In the genomic region with DNA sequence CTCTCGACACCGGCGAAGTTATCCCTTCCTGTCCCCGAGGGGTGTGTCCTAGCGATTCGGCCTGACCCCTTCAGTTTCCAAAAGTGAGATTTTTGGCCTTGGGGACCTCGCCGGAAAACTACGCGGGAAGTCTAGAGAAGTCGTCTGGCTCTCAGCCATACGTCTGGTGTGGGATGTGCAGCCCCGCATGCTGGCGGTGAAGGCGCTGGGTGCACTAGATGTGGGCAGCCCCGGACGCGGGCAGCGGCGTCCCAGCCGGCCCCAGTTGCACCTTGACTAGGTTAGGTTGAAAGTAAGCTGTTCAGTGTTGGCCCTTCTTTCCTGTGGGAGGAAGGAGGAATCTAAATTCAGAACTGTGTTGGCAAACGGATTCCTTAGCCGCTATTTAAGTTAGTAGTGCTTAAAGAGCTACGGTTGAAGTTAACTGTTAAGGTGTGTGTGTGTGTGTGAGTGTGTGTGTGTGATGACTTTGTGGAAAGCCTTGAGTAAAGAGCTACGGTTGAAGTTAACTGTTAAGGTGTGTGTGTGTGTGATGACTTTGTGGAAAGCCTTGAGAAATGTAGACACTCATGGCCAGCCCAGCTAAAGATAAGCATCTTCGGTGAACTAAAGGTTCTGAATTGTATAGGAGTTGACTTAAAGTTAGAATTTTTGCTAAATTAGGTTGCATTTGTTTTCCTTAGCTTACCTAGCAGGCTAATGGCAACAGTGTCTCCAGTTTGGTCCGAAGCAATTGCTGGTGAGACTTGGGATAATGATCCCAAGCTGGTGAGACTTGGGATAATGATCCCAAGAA, we compare ENCODE assay signal across 8 cellular contexts. TPM values are rescaled to one million over a fixed set of nuclear protein-coding genes. Genes with fewer than 3 reads are reported as not detected.
DNase-seq lines count a peak whose midpoint lies in the region; ATAC-seq and TF ChIP-seq lines count a peak whose summit lies in the region.

No MANE protein-coding gene starts in this region.

- peak overlapping the region; percentile 96 for H3K4me3 Mint-ChIP-seq in activated naive CD4-positive, alpha-beta T cell treated with anti-CD3 and anti-CD28 coated beads, Interleukin-2, amount 50 U/mL, for 24 hours

- no peaks in the 10 kb centered on the region for H3K27me3 ChIP-seq in SJCRH30
- H3K27me3 ChIP-seq in heart right ventricle = no peaks in the 10 kb centered on the region

- no peaks in the 10 kb centered on the region for H3K9me3 ChIP-seq in SJCRH30 (replicated peaks)
- no peaks in the 10 kb centered on the region for H3K9me3 ChIP-seq in heart right ventricle

- H3K36me3 Mint-ChIP-seq in activated naive CD4-positive, alpha-beta T cell treated with anti-CD3 and anti-CD28 coated beads, Interleukin-2, amount 50 U/mL, for 24 hours = no peaks in the 10 kb centered on the region

- H3K27ac ChIP-seq in SJCRH30 (peak overlapping the region; percentile 90), heart right ventricle (peak overlapping the region; percentile 88 to 99 (median 97))

- peaks cover 16% of the 10 kb centered on the region; the same call in 1 of the 2 replicates for H3K4me1 ChIP-seq in SJCRH30
- peaks cover 0 to 64% (median 52%) of the 10 kb centered on the region in 9 donors for H3K4me1 ChIP-seq in heart right ventricle

- no peaks in the 10 kb centered on the region for H3K27me3 Mint-ChIP-seq in activated naive CD4-positive, alpha-beta T cell treated with anti-CD3 and anti-CD28 coated beads, Interleukin-2, amount 50 U/mL, for 24 hours

- 3 to 4% methylated on average over 27 of the region's 27 CpGs for WGBS in heart right ventricle, 2 donors

- H3K36me3 ChIP-seq in SJCRH30 = no peaks in the 10 kb centered on the region
- peaks cover 0 to 8% (median 0%) of the 10 kb centered on the region in 9 donors for H3K36me3 ChIP-seq in heart right ventricle

- ATAC-seq in HG02884 (IDR thresholded peaks at IDR 0.05; ENCODE audit: unreplicated experiment) = peak; percentile 9
- peak; percentile 27 to 63 (median 50) for ATAC-seq in heart right ventricle
- no peak for ATAC-seq in HG03025 (IDR thresholded peaks at IDR 0.05; ENCODE audit: low FRiP score, unreplicated experiment)

- intact Hi-C loops in heart right ventricle (cut with DNase I) = loop anchor here in 4 of 10 donors (5.0 to 10.0 kb wide), 4 partner anchors 64 to 136 kb away; a partner anchor contains a TSS
- intact Hi-C loops in posterior cingulate gyrus (cut with DNase I) = loop anchor here (10.0 kb wide), 2 partner anchors 526 to 534 kb away; a partner anchor contains a TSS

- H3K4me1 Mint-ChIP-seq in activated naive CD4-positive, alpha-beta T cell treated with anti-CD3 and anti-CD28 coated beads, Interleukin-2, amount 50 U/mL, for 24 hours = peaks cover 25% of the 10 kb centered on the region

- peak overlapping the region; percentile 86 for H3K27ac Mint-ChIP-seq in activated naive CD4-positive, alpha-beta T cell treated with anti-CD3 and anti-CD28 coated beads, Interleukin-2, amount 50 U/mL, for 24 hours

- H3K9me3 Mint-ChIP-seq in activated naive CD4-positive, alpha-beta T cell treated with anti-CD3 and anti-CD28 coated beads, Interleukin-2, amount 50 U/mL, for 24 hours = no peaks in the 10 kb centered on the region

- TF ChIP-seq CTCF in heart right ventricle (IDR thresholded peaks at IDR 0.05) = no peak

- DNase-seq in GF-D8 (lab: John Stamatoyannopoulos, UW) (peak; percentile 11), SJCRH30 (peak; percentile 65 to 71), heart right ventricle (peak; percentile 40 to 69), posterior cingulate gyrus (peak in 8 of 10 donors; percentile 22 to 84 (median 33)), NCI-H1092 (lab: John Stamatoyannopoulos, UW) (no peak)

- H3K4me3 ChIP-seq in SJCRH30 = peak overlapping the region; percentile 93
- H3K4me3 ChIP-seq in heart right ventricle = peak overlapping the region; percentile 77 to 99 (median 88)

RNA-seq across cellular contexts. Expression of a gene that starts 1.2 kb away (rescaled TPM):
- total RNA-seq in SJCRH30 (2014; rRNA removed; shearing (Covaris generic)) = 154 and 178 TPM in 2 replicates
- 100 to 1,000 TPM; 205 to 293 (median 254) TPM for total RNA-seq in heart right ventricle
- polyA plus RNA-seq in heart right ventricle = 100 to 1,000 TPM; 161 to 174 TPM
